ENCODE assay signal across 9 cellular contexts in the genomic region with DNA sequence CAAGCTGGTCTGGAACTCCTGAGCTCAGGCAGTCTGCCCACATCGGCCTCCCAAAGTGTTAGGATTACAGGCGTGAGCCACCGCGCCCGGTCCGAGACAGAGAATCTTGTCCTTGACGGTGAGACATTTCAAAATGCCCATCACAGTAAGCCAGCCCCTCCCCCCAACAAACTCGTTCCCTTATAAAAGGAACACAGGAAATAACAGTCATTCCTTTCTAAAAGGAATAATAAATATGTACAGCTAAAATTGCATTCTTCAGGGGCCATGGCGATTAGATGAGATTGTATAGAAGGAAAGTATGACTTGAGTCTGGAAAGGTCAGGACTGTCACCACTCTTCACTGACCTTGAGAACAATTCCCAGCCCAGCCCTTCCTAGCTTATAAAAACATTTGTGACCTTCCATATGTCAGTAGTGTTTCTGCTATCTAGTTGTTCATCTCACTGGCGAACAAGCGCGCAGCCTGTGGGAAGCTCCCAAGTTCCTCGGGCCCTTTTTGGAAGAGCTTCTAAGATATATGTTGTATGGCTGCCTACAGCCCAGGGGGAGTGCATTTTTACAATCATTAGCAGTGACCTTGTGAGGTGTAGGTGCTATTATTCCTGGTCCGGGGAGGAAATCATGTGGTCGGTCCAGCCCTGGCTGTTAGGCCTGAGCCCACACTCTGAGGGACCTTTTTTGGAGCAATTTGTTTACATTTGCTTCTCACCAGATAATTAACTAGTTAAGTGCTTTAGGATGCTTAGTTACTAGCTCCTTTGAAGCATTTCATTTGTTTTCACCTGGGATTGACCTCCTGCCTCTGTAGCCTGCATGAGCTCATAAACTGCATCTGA. TPM values are rescaled to one million over a fixed set of nuclear protein-coding genes. Genes with fewer than 3 reads are reported as not detected.
A peak's percentile ranks its signal among the peaks of the same experiment; 100 is the strongest.
DNase-seq lines count a peak whose midpoint lies in the region; ATAC-seq and TF ChIP-seq lines count a peak whose summit lies in the region.
"Had no signal": no experiment of that assay in that cellular context is flagged by ENCODE, and none has a peak within 500 bp of the region (broad histone marks: within the 10 kb centered on the region; RNA-seq: fewer than 3 reads in every experiment).

No MANE protein-coding gene starts in this region.

- intact Hi-C loops in activated naive CD4-positive, alpha-beta T cell treated with anti-CD3 and anti-CD28 coated beads for 36 hours (cut with micrococcal nuclease), result no loop called here
- intact Hi-C loops in transverse colon (cut with DNase I; ENCODE audit: low total_unique reads), result no loop called here

- H3K36me3 Mint-ChIP-seq in activated naive CD4-positive, alpha-beta T cell treated with anti-CD3 and anti-CD28 coated beads for 36 hours (ENCODE audit: low read depth), result peaks cover 15% of the 10 kb centered on the region
- peaks cover 53% of the 10 kb centered on the region for H3K36me3 Mint-ChIP-seq in brain

- H3K27ac ChIP-seq in liver (ENCODE audit: low read depth in 1 of 2, low read length in 2 of 2) (peak overlapping the region in 1 of 2 donors; percentile 46), transverse colon (peak overlapping the region; percentile 42 to 50 (median 47))

- TF ChIP-seq CTCF in brain (conservative IDR thresholded peaks at IDR 0.05) (no peak), liver (IDR thresholded peaks at IDR 0.05; ENCODE audit: low read depth, low read length, missing input control) (no peak), transverse colon (IDR thresholded peaks at IDR 0.05) (no peak)

- peaks cover 0 to 3% (median 0%) of the 10 kb centered on the region in 4 donors for H3K36me3 ChIP-seq in liver (ENCODE audit: control insufficient read depth in 4 of 4, insufficient read depth in 3 of 4, low read depth in 1 of 4, low read length in 3 of 4)
- H3K36me3 ChIP-seq in transverse colon, result no peaks in the 10 kb centered on the region

- no peaks in the 10 kb centered on the region for H3K27me3 ChIP-seq in liver (ENCODE audit: control insufficient read depth in 4 of 4, insufficient read depth in 4 of 4, low read length in 3 of 4)
- H3K27me3 ChIP-seq in transverse colon, result no peaks in the 10 kb centered on the region

- H3K27me3 Mint-ChIP-seq in activated naive CD4-positive, alpha-beta T cell treated with anti-CD3 and anti-CD28 coated beads for 36 hours (ENCODE audit: low read depth), result no peaks in the 10 kb centered on the region
- H3K27me3 Mint-ChIP-seq in brain, result no peaks in the 10 kb centered on the region

- TF ChIP-seq EP300 in transverse colon (IDR thresholded peaks at IDR 0.05; ENCODE audit: low read depth), result no peak

- H3K9me3 ChIP-seq in liver (ENCODE audit: control insufficient read depth in 4 of 4, low read length in 3 of 4) (no peaks in the 10 kb centered on the region), transverse colon (no peaks in the 10 kb centered on the region)

- peaks cover 83% of the 10 kb centered on the region for H3K4me1 Mint-ChIP-seq in activated naive CD4-positive, alpha-beta T cell treated with anti-CD3 and anti-CD28 coated beads for 36 hours (ENCODE audit: low read depth)
- H3K4me1 Mint-ChIP-seq in brain, result peaks cover 56% of the 10 kb centered on the region

- ATAC-seq in HG03571 (IDR thresholded peaks at IDR 0.05; ENCODE audit: unreplicated experiment), result no peak
- ATAC-seq in activated CD4-positive, CD25-positive, alpha-beta regulatory T cell treated with anti-CD3 and anti-CD28 coated beads, Interleukin-2, amount 50 U/mL, for 24 hours, result no peak
- ATAC-seq in HG02588 (IDR thresholded peaks at IDR 0.05; ENCODE audit: unreplicated experiment), result no peak

- no peak for DNase-seq in activated naive CD4-positive, alpha-beta T cell treated with anti-CD3 and anti-CD28 coated beads for 36 hours
- no peak for DNase-seq in activated naive CD4-positive, alpha-beta T cell treated with Interleukin-2 at 50 U/mL for 16 hours
- no peak for DNase-seq in transverse colon
- DNase-seq: activated T-cell treated with anti-CD3 and anti-CD28 coated beads, Interleukin-2, amount 50 U/mL, for 1 hour had no signal

- in situ Hi-C loops in transverse colon (cut with MboI; ENCODE audit: low pct_ligation_motif_present in 1 of 4, low pct_unique_long_range_greater_than_20kb in 1 of 4, low sequenced_read_pairs in 3 of 4), result no loop called here

- CTCF ChIA-PET in activated naive CD4-positive, alpha-beta T cell treated with anti-CD3 and anti-CD28 coated beads for 36 hours (lab: Charles Lee), result interaction anchor here (0.7 to 1.7 kb wide), 2 partner anchors 65 to 226 kb away, joined by 3 to 5 read pairs; a partner anchor contains a TSS

- WGBS in liver, result 75% methylated on average over 15 of the region's 15 CpGs
- 54 to 67% methylated on average over 3 to 15 of the region's 15 CpGs for WGBS in transverse colon (ENCODE audit: low coverage in 1 of 2), 2 donors

- H3K4me3 ChIP-seq in liver (ENCODE audit: low read depth in 1 of 3, low read length in 3 of 3) (no peak overlapping the region), transverse colon (peak overlapping the region in 1 of 4 donors; percentile 2)

- TF ChIP-seq POLR2A in transverse colon (IDR thresholded peaks at IDR 0.05), result no peak

- H3K4me3 Mint-ChIP-seq in activated naive CD4-positive, alpha-beta T cell treated with anti-CD3 and anti-CD28 coated beads for 36 hours, result no peak overlapping the region
- peak overlapping the region in 1 of 5 experiments; percentile 0 for H3K4me3 Mint-ChIP-seq in brain

- H3K4me1 ChIP-seq in liver (ENCODE audit: control insufficient read depth in 4 of 4, insufficient read depth in 4 of 4, low read length in 3 of 4) (peaks cover 7 to 27% (median 21%) of the 10 kb centered on the region in 4 donors), transverse colon (peaks cover 32 to 73% (median 39%) of the 10 kb centered on the region in 4 donors)

- no peaks in the 10 kb centered on the region for H3K9me3 Mint-ChIP-seq in activated naive CD4-positive, alpha-beta T cell treated with anti-CD3 and anti-CD28 coated beads for 36 hours
- peaks cover 0 to 3% (median 0%) of the 10 kb centered on the region in 5 experiments for H3K9me3 Mint-ChIP-seq in brain

- H3K9ac ChIP-seq in liver (ENCODE audit: low read depth in 1 of 2, low read length in 2 of 2), result no peak overlapping the region

- TF ChIP-seq RAD21 in liver (IDR thresholded peaks at IDR 0.05), result no peak

- H3K27ac Mint-ChIP-seq in activated naive CD4-positive, alpha-beta T cell treated with anti-CD3 and anti-CD28 coated beads for 36 hours, result peak overlapping the region; percentile 30
- H3K27ac Mint-ChIP-seq in brain, result peak overlapping the region in 3 of 5 experiments; percentile 24 to 91 (median 67)

TF ChIP-seq in liver, 16 proteins besides CTCF, POLR2A, EP300 and RAD21:
- TF ChIP-seq, protein P1, sequence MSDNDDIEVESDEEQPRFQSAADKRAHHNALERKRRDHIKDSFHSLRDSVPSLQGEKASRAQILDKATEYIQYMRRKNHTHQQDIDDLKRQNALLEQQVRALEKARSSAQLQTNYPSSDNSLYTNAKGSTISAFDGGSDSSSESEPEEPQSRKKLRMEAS (IDR thresholded peaks at IDR 0.05), result no peak
- no peak for TF ChIP-seq TAF1 (conservative IDR thresholded peaks at IDR 0.05)
- no peak for TF ChIP-seq FOXA1 (IDR thresholded peaks at IDR 0.05)
- peak; percentile 92 for TF ChIP-seq NR2F2 (IDR thresholded peaks at IDR 0.05)
- TF ChIP-seq SP1 (IDR thresholded peaks at IDR 0.05), result peak; percentile 21

RNA-seq across cellular contexts. Expression of a gene that starts 8.7 kb away (rescaled TPM):
- total RNA-seq in activated naive CD4-positive, alpha-beta T cell treated with anti-CD3 and anti-CD28 coated beads for 36 hours, result 100 to 1,000 TPM; 169 to 179 TPM
- 152 TPM for polyA plus RNA-seq in brain (ENCODE audit: insufficient read depth, low read depth, low replicate concordance)
- 10 to 100 TPM; 14.2 to 22.3 TPM for total RNA-seq in liver
- 10 to 100 TPM; 27.8 to 44.3 TPM for polyA plus RNA-seq in liver
- total RNA-seq in transverse colon, result 10 to 100 TPM; 54.6 to 66.8 (median 61.7) TPM

RNA-seq across cellular contexts. Expression of a gene that starts 23.5 kb away (rescaled TPM):
- 10 to 100 TPM in 1 of 2 experiments, 1 to 10 TPM in 1; 7.5 to 10.2 TPM for total RNA-seq in activated naive CD4-positive, alpha-beta T cell treated with anti-CD3 and anti-CD28 coated beads for 36 hours
- 27.0 TPM for polyA plus RNA-seq in brain (ENCODE audit: insufficient read depth, low read depth, low replicate concordance)
- 1 to 10 TPM; 6.3 to 9.4 TPM for total RNA-seq in liver
- 1 to 10 TPM; 5.9 to 6.7 TPM for polyA plus RNA-seq in liver
- total RNA-seq in transverse colon, result 10 to 100 TPM; 15.7 to 25.4 (median 18.8) TPM
